26 cellular contexts compared by ENCODE assay signal in genomic region chr14:92635896-92636295, GRCh38.
"Had no signal": no experiment of that assay in that cellular context is flagged by ENCODE, and none has a peak within 500 bp of the region (broad histone marks: within the 10 kb centered on the region; RNA-seq: fewer than 3 reads in every experiment).

No MANE protein-coding gene starts in this region.

- H3K27ac ChIP-seq: adrenal gland, ascending aorta, brain microvascular endothelial cell, foreskin keratinocyte, pancreas, psoas muscle, testis, vagina had no signal

- ATAC-seq: foreskin keratinocyte, left lobe of liver, pancreas, psoas muscle, right cardiac atrium had no signal

- H3K27me3 ChIP-seq: adrenal gland, ascending aorta, brain microvascular endothelial cell, foreskin keratinocyte, pancreas, testis, vagina had no signal

- H3K27ac Mint-ChIP-seq: activated CD4-positive, alpha-beta memory T cell treated with anti-CD3 and anti-CD28 coated beads, Interleukin-2, amount 10 ng/mL, durations not matched to agents 7 days and 5 days; activated naive CD4-positive, alpha-beta T cell treated with anti-CD3 and anti-CD28 coated beads for 36 hours; activated T-cell treated with anti-CD3 and anti-CD28 coated beads, Interleukin-2, amount 50 U/mL, for 24 hours; T-helper 1 cell treated with Interleukin-12 subunit alpha and Interleukin-12 subunit beta and Interleukin-4 antibody, amounts not matched to agents 30 μg/mL and 1 μg/mL, for 36 hours had no signal

- DNase-seq: activated CD4-positive, alpha-beta memory T cell treated with anti-CD3 and anti-CD28 coated beads, Interleukin-2, amount 10 ng/mL, durations not matched to agents 7 days and 5 days; activated CD4-positive, alpha-beta T cell treated with anti-CD3 and anti-CD28 coated beads for 4 hours; activated CD4-positive, CD25-positive, alpha-beta regulatory T cell; activated naive CD4-positive, alpha-beta T cell treated with anti-CD3 and anti-CD28 coated beads for 36 hours; activated T-cell treated with anti-CD3 and anti-CD28 coated beads, Interleukin-2, amount 50 U/mL, for 24 hours; adrenal gland; brain microvascular endothelial cell; caudate nucleus; dermis blood vessel endothelial cell; effector CD8-positive, alpha-beta T cell; erythroblast; foreskin keratinocyte; naive B cell; pancreas; psoas muscle; right cardiac atrium; stimulated activated CD4-positive, alpha-beta T cell treated with anti-CD3 and anti-CD28 coated beads, Interleukin-1b, Interleukin-23, amount 100 ng/mL, for 48 hours; stimulated activated naive CD4-positive, alpha-beta T cell; T1000; testis; trophoblast cell had no signal

- H3K4me3 ChIP-seq: adrenal gland, ascending aorta, lung, pancreas, psoas muscle, testis, vagina had no signal

- H3K36me3 ChIP-seq: adrenal gland, ascending aorta, brain microvascular endothelial cell, pancreas, vagina had no signal

- H3K4me1 ChIP-seq: ascending aorta, foreskin keratinocyte, pancreas, psoas muscle, testis had no signal

- H3K9me3 ChIP-seq: adrenal gland, ascending aorta, pancreas, psoas muscle, testis, vagina had no signal

- H3K27me3 Mint-ChIP-seq: activated CD4-positive, alpha-beta memory T cell treated with anti-CD3 and anti-CD28 coated beads, Interleukin-2, amount 10 ng/mL, durations not matched to agents 7 days and 5 days; activated T-cell treated with anti-CD3 and anti-CD28 coated beads, Interleukin-2, amount 50 U/mL, for 24 hours; naive B cell had no signal

- H3K4me3 Mint-ChIP-seq: activated CD4-positive, alpha-beta memory T cell treated with anti-CD3 and anti-CD28 coated beads, Interleukin-2, amount 10 ng/mL, durations not matched to agents 7 days and 5 days; activated naive CD4-positive, alpha-beta T cell treated with anti-CD3 and anti-CD28 coated beads for 36 hours; activated T-cell treated with anti-CD3 and anti-CD28 coated beads, Interleukin-2, amount 50 U/mL, for 24 hours; T-helper 1 cell treated with Interleukin-12 subunit alpha and Interleukin-12 subunit beta and Interleukin-4 antibody, amounts not matched to agents 30 μg/mL and 1 μg/mL, for 36 hours had no signal

- H3K9me3 Mint-ChIP-seq: activated CD4-positive, alpha-beta memory T cell treated with anti-CD3 and anti-CD28 coated beads, Interleukin-2, amount 10 ng/mL, durations not matched to agents 7 days and 5 days; activated naive CD4-positive, alpha-beta T cell treated with anti-CD3 and anti-CD28 coated beads for 36 hours; activated T-cell treated with anti-CD3 and anti-CD28 coated beads, Interleukin-2, amount 50 U/mL, for 24 hours; naive B cell; T-helper 1 cell treated with Interleukin-12 subunit alpha and Interleukin-12 subunit beta and Interleukin-4 antibody, amounts not matched to agents 30 μg/mL and 1 μg/mL, for 36 hours had no signal

- H3K36me3 Mint-ChIP-seq: naive B cell had no signal
